ENCODE assay signal across 1 cellular context in genomic region chr5:179033004-179033580, GRCh38.
TF ChIP-seq lines count a peak whose summit lies in the region.

No MANE protein-coding gene starts in this region.

TF ChIP-seq in H1, 55 proteins besides CTCF, POLR2A, EP300 and RAD21:
- TF ChIP-seq, protein P1, sequence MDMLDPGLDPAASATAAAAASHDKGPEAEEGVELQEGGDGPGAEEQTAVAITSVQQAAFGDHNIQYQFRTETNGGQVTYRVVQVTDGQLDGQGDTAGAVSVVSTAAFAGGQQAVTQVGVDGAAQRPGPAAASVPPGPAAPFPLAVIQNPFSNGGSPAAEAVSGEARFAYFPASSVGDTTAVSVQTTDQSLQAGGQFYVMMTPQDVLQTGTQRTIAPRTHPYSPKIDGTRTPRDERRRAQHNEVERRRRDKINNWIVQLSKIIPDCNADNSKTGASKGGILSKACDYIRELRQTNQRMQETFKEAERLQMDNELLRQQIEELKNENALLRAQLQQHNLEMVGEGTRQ (IDR thresholded peaks at IDR 0.05; ENCODE audit: low read length): no peak
- no peak for TF ChIP-seq CBX8 (IDR thresholded peaks at IDR 0.05; ENCODE audit: borderline replicate concordance, low read depth, low read length)
- peak; percentile 68; the same call in 1 of the 2 replicates for TF ChIP-seq ZNF274 (IDR thresholded peaks at IDR 0.05; ENCODE audit: borderline replicate concordance, extremely low read depth, low read length)
